10 cellular contexts compared by ENCODE assay signal in genomic region chr1:201191723-201192477, GRCh38. TPM values are rescaled to one million over a fixed set of nuclear protein-coding genes. Genes with fewer than 3 reads are reported as not detected.
DNase-seq lines count a peak whose midpoint lies in the region; ATAC-seq and TF ChIP-seq lines count a peak whose summit lies in the region.
"Had no signal": no experiment of that assay in that cellular context is flagged by ENCODE, and none has a peak within 500 bp of the region (broad histone marks: within the 10 kb centered on the region; RNA-seq: fewer than 3 reads in every experiment).

No MANE protein-coding gene starts in this region.

- H3K36me3 ChIP-seq in adipocyte (ENCODE audit: control insufficient read depth, insufficient read depth, low read length, severe bottlenecking) (no peaks in the 10 kb centered on the region), upper lobe of right lung (no peaks in the 10 kb centered on the region)

- H3K9me3 ChIP-seq in adipocyte (ENCODE audit: control insufficient read depth, low read length) (no peaks in the 10 kb centered on the region), upper lobe of right lung (no peaks in the 10 kb centered on the region)

- H3K4me3 ChIP-seq in adipocyte (ENCODE audit: low read length) (no peak overlapping the region), upper lobe of right lung (no peak overlapping the region)

- H3K4me1 Mint-ChIP-seq in HFFc6 (ENCODE audit: low read depth) = peaks cover 20% of the 10 kb centered on the region
- H3K4me1 Mint-ChIP-seq in natural killer cell = no peaks in the 10 kb centered on the region

- H3K4me1 ChIP-seq in adipocyte (ENCODE audit: control insufficient read depth, insufficient read depth, low read length) (peaks cover 18% of the 10 kb centered on the region), upper lobe of right lung (no peaks in the 10 kb centered on the region)

- H3K9ac ChIP-seq in adipocyte (ENCODE audit: low read length) = no peak overlapping the region

- H3K36me3 Mint-ChIP-seq in HFFc6 (ENCODE audit: low read depth) = no peaks in the 10 kb centered on the region
- H3K36me3 Mint-ChIP-seq in natural killer cell = no peaks in the 10 kb centered on the region

- H3K27me3 ChIP-seq in adipocyte (replicated peaks; ENCODE audit: control insufficient read depth, insufficient read depth, low read length) (no peaks in the 10 kb centered on the region), upper lobe of right lung (no peaks in the 10 kb centered on the region)

- intact Hi-C loops in natural killer cell (cut with micrococcal nuclease) = no loop called here
- intact Hi-C loops in upper lobe of right lung (cut with DNase I) = no loop called here

- no peaks in the 10 kb centered on the region for H3K9me3 Mint-ChIP-seq in HFFc6
- no peaks in the 10 kb centered on the region for H3K9me3 Mint-ChIP-seq in natural killer cell

- peak; percentile 56 for DNase-seq in 8988T
- peak; percentile 92 for DNase-seq in HFFc6
- DNase-seq in adipocyte (ENCODE audit: low read depth) = peak; percentile 33
- DNase-seq in natural killer cell = no peak
- DNase-seq in MV-4-11 (lab: John Stamatoyannopoulos, UW) = no peak
- no peak for DNase-seq in NCI-H774 (lab: John Stamatoyannopoulos, UW)
- DNase-seq in NCI-H524 (lab: John Stamatoyannopoulos, UW) = no peak
- no peak for DNase-seq in upper lobe of right lung
- DNase-seq: NCI-H1105 treated with DMSO at 0.1 percent for 48 hours had no signal

- H3K27ac Mint-ChIP-seq in HFFc6 (peak overlapping the region; percentile 82), natural killer cell (no peak overlapping the region)

- H3K27me3 Mint-ChIP-seq in HFFc6 (ENCODE audit: insufficient read depth) (peaks cover 14% of the 10 kb centered on the region), natural killer cell (ENCODE audit: low read depth in 2 of 2) (peaks cover 7 to 13% of the 10 kb centered on the region in 2 donors)

- H3K27ac ChIP-seq in upper lobe of right lung = no peak overlapping the region

- ATAC-seq in natural killer cell (peak in 2 of 3 donors; percentile 29 to 75), upper lobe of right lung (no peak)

- TF ChIP-seq CTCF in HFFc6 (IDR thresholded peaks at IDR 0.05) (no peak), natural killer cell (IDR thresholded peaks at IDR 0.05) (no peak), upper lobe of right lung (IDR thresholded peaks at IDR 0.05) (no peak)

- H3K4me3 Mint-ChIP-seq in HFFc6 (peak overlapping the region; percentile 52), natural killer cell (no peak overlapping the region)

RNA-seq across cellular contexts. Expression of gene IGFN1, which starts 1.3 kb away (rescaled TPM):
- total RNA-seq in HFFc6 (2021; fragmentation: NEBNext Ultra II Directional; extraction: Animal tissue kit (Norgen Biotek cat#: 25700)) = not detected
- total RNA-seq in natural killer cell = not detected
- 0.81 TPM for total RNA-seq in upper lobe of right lung
- total RNA-seq: pulmonary artery endothelial cell had no signal

RNA-seq across cellular contexts. Expression of gene TMEM9, which starts 37.6 kb away (rescaled TPM):
- 10 to 100 TPM; 60.3 to 72.7 (median 64.9) TPM for total RNA-seq in HFFc6 (2021; fragmentation: NEBNext Ultra II Directional; extraction: Animal tissue kit (Norgen Biotek cat#: 25700))
- total RNA-seq in natural killer cell (10 to 100 TPM; 16.2 to 18.1 (median 16.9) TPM), upper lobe of right lung (59.3 TPM)

Comparison
In these comparisons a context has a peak if more than half of its experiments do, and no peak if none do; other contexts are left out.
1. DNase-seq: peak in 8988T (single experiment), HFFc6 (single experiment) and adipocyte (single experiment); none in natural killer cell (single experiment), MV-4-11 (single experiment), NCI-H774 (single experiment), NCI-H524 (0 of 2) and upper lobe of right lung (single experiment).